Comparison of ENCODE assay signal across 9 cellular contexts in the genomic region with DNA sequence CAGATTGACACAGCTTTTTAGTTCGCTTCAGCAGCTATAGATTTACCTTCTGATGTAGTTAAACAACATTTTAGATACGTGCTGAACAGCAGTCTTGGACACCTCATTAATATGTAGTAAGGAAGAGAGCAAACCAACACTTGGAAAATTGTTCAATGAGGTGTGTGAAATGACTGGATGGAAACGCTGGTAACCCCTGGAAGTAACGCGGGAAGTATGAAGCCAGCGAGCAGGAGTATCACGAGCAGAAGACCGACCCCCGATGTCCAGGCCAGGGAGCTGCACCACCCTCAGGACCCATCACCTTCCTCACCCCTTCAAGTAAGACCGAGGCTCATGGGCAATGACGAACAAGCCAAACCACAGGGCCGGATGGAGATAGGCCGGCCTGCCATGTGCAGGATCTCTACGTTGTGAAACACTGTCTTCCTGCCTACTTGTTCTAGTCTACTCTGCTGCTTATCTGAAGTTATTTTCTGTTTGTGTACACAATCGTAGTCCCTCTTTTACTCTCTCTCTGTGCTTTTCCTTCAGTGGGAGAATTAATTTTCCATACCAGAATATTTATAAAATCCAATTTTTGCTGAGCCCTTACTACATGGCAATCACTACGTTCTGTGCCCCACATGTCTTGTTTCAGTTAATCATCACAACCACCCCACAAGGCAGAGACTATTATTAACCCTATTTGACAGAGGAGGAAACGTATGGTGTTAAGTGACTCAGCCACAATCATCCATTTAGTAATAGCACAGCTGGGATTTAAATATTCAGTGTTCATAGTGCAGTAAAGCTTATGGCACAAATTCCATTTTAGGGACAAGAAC.
DNase-seq lines count a peak whose midpoint lies in the region; ATAC-seq and TF ChIP-seq lines count a peak whose summit lies in the region.
"Had no signal": no experiment of that assay in that cellular context is flagged by ENCODE, and none has a peak within 500 bp of the region (broad histone marks: within the 10 kb centered on the region; RNA-seq: fewer than 3 reads in every experiment).

No MANE protein-coding gene starts in this region.

- DNase-seq in NCI-H69 (lab: John Stamatoyannopoulos, UW) (peak; percentile 45), fibroblast of peridontal ligament (ENCODE audit: extremely low read depth) (peak; percentile 46), G401 (ENCODE audit: low spot score) (no peak), occipital lobe (lab: John Stamatoyannopoulos, UW) (no peak)
- DNase-seq in activated CD4-positive, alpha-beta T cell treated with anti-CD3 and anti-CD28 coated beads, Interleukin-2, amount 50 U/mL, for 48 hours = no peak
- DNase-seq in activated CD8-positive, alpha-beta memory T cell treated with anti-CD3 and anti-CD28 coated beads, Interleukin-2, amount 10 ng/mL, durations not matched to agents 7 days and 5 days = no peak

- peak; percentile 28 for TF ChIP-seq POLR2A in GM18526 (IDR thresholded peaks at IDR 0.05; ENCODE audit: extremely low read depth, insufficient read length)

- H3K27me3 Mint-ChIP-seq in activated CD8-positive, alpha-beta memory T cell treated with anti-CD3 and anti-CD28 coated beads, Interleukin-2, amount 10 ng/mL, durations not matched to agents 7 days and 5 days = peaks cover 10% of the 10 kb centered on the region

- no peak overlapping the region for H3K4me3 Mint-ChIP-seq in activated CD8-positive, alpha-beta memory T cell treated with anti-CD3 and anti-CD28 coated beads, Interleukin-2, amount 10 ng/mL, durations not matched to agents 7 days and 5 days
- H3K4me3 Mint-ChIP-seq: naive thymus-derived CD8-positive, alpha-beta T cell had no signal

- no peak overlapping the region for H3K27ac Mint-ChIP-seq in activated CD8-positive, alpha-beta memory T cell treated with anti-CD3 and anti-CD28 coated beads, Interleukin-2, amount 10 ng/mL, durations not matched to agents 7 days and 5 days
- H3K27ac Mint-ChIP-seq: naive thymus-derived CD8-positive, alpha-beta T cell had no signal

- no peaks in the 10 kb centered on the region for H3K4me1 Mint-ChIP-seq in activated CD8-positive, alpha-beta memory T cell treated with anti-CD3 and anti-CD28 coated beads, Interleukin-2, amount 10 ng/mL, durations not matched to agents 7 days and 5 days

- CTCF ChIA-PET in activated CD8-positive, alpha-beta memory T cell treated with anti-CD3 and anti-CD28 coated beads, Interleukin-2, amount 10 ng/mL, durations not matched to agents 7 days and 5 days (lab: Charles Lee) = interaction anchor here (1.0 kb wide), 1 partner anchor 21 kb away, joined by 4 read pairs; no protein-coding TSS in a partner anchor

- no peaks in the 10 kb centered on the region for H3K36me3 Mint-ChIP-seq in activated CD8-positive, alpha-beta memory T cell treated with anti-CD3 and anti-CD28 coated beads, Interleukin-2, amount 10 ng/mL, durations not matched to agents 7 days and 5 days
- H3K36me3 Mint-ChIP-seq: naive thymus-derived CD8-positive, alpha-beta T cell had no signal

- in situ Hi-C loops in G401 (cut with HindIII; ENCODE audit: low sequenced_read_pairs) = no loop called here

- H3K9me3 Mint-ChIP-seq in activated CD8-positive, alpha-beta memory T cell treated with anti-CD3 and anti-CD28 coated beads, Interleukin-2, amount 10 ng/mL, durations not matched to agents 7 days and 5 days (ENCODE audit: low read depth) = no peaks in the 10 kb centered on the region

- ATAC-seq in HG02588 (IDR thresholded peaks at IDR 0.05; ENCODE audit: unreplicated experiment) = peak; percentile 67
- ATAC-seq in activated CD8-positive, alpha-beta memory T cell treated with anti-CD3 and anti-CD28 coated beads, Interleukin-2, amount 10 ng/mL, durations not matched to agents 7 days and 5 days = no peak
- ATAC-seq: naive thymus-derived CD8-positive, alpha-beta T cell had no signal

Comparison
In these comparisons a context has a peak if more than half of its experiments do, and no peak if none do; other contexts are left out.
1. DNase-seq: peak in NCI-H69 (single experiment) and fibroblast of peridontal ligament (single experiment); none in G401 (single experiment), activated CD4-positive, alpha-beta T cell treated with anti-CD3 and anti-CD28 coated beads, Interleukin-2, amount 50 U/mL, for 48 hours (0 of 2), occipital lobe (single experiment) and activated CD8-positive, alpha-beta memory T cell treated with anti-CD3 and anti-CD28 coated beads, Interleukin-2, amount 10 ng/mL, durations not matched to agents 7 days and 5 days (single experiment).